ENCODE assay signal across 9 cellular contexts in genomic region chr1:200625381-200625824, GRCh38. TPM values are rescaled to one million over a fixed set of nuclear protein-coding genes. Genes with fewer than 3 reads are reported as not detected.
A peak's percentile ranks its signal among the peaks of the same experiment; 100 is the strongest.
DNase-seq lines count a peak whose midpoint lies in the region; TF ChIP-seq lines count a peak whose summit lies in the region.
"Had no signal": no experiment of that assay in that cellular context is flagged by ENCODE, and none has a peak within 500 bp of the region (broad histone marks: within the 10 kb centered on the region; RNA-seq: fewer than 3 reads in every experiment).

No MANE protein-coding gene starts in this region.

- H3K4me1 Mint-ChIP-seq in H9, result peaks cover 11 to 16% of the 10 kb centered on the region in 2 experiments

- no peak overlapping the region for H3K4me3 Mint-ChIP-seq in H9

- H3K4me1 ChIP-seq in SJCRH30, result no peaks in the 10 kb centered on the region
- H3K4me1 ChIP-seq in H9 (ENCODE audit: insufficient read depth, low read length), result peaks cover 6% of the 10 kb centered on the region

- DNase-seq in ELR (ENCODE audit: low read depth) (peak; percentile 56), GM20000 (ENCODE audit: low spot score) (peak; percentile 57), RPMI7951 (ENCODE audit: low read depth) (peak; percentile 54), fibroblast of the aortic adventitia (ENCODE audit: low read depth) (peak; percentile 65), posterior cingulate gyrus (no peak), SJCRH30 (no peak), cerebellum (ENCODE audit: low spot score) (no peak), H9 (no peak)
- DNase-seq: NCI-H526 treated with DMSO at 0.1 percent for 48 hours had no signal

- H3K27ac Mint-ChIP-seq in H9, result peak overlapping the region in 1 of 3 experiments; percentile 40; a peak in 1 of 7 replicates

- H3K27me3 Mint-ChIP-seq in H9 (ENCODE audit: low read depth), result no peaks in the 10 kb centered on the region; the same call in 1 of the 2 replicates

- no peaks in the 10 kb centered on the region for H3K79me1 ChIP-seq in H9 (ENCODE audit: insufficient read depth, low read depth, low read length, poor library complexity, severe bottlenecking)

- no peak overlapping the region for H3T11ph ChIP-seq in H9 (ENCODE audit: low read length)

- no peak overlapping the region for H3K9ac ChIP-seq in H9 (ENCODE audit: extremely low read depth, insufficient read length, low read length)

- H4K91ac ChIP-seq in H9 (ENCODE audit: insufficient read length, low read depth, low read length), result no peak overlapping the region

- no peak overlapping the region for H2BK12ac ChIP-seq in H9 (ENCODE audit: insufficient read length, low read depth, low read length)

- H4K8ac ChIP-seq in H9 (replicated peaks; ENCODE audit: insufficient read length, low read depth, low read length), result no peak overlapping the region

- H2BK120ac ChIP-seq in H9 (ENCODE audit: low read depth, low read length, poor library complexity, severe bottlenecking), result no peak overlapping the region

- no peak overlapping the region for H2BK5ac ChIP-seq in H9 (ENCODE audit: insufficient read length, low read length)

- H3K4ac ChIP-seq in H9 (ENCODE audit: low read depth, low read length), result no peak overlapping the region

- no peak overlapping the region for H2BK15ac ChIP-seq in H9 (ENCODE audit: low read depth, low read length)

- no peak overlapping the region for H4K5ac ChIP-seq in H9 (ENCODE audit: insufficient read length, low read depth, low read length)

- no peaks in the 10 kb centered on the region for H3K9me3 Mint-ChIP-seq in H9

- H3K36me3 Mint-ChIP-seq in H9 (ENCODE audit: insufficient read depth in 1 of 3, low read depth in 3 of 3), result no peaks in the 10 kb centered on the region

- no peaks in the 10 kb centered on the region for H4K20me1 ChIP-seq in H9 (ENCODE audit: control insufficient read depth, insufficient read depth, insufficient read length)

- H2AFZ ChIP-seq in H9 (ENCODE audit: low read length), result no peak overlapping the region

- no peaks in the 10 kb centered on the region for H3K23me2 ChIP-seq in H9 (ENCODE audit: insufficient read length, low read depth, low read length, poor library complexity, severe bottlenecking)

- H3K4me2 ChIP-seq in H9 (ENCODE audit: insufficient read depth, insufficient read length, low read length), result no peak overlapping the region

- H3K36me3 ChIP-seq in SJCRH30, result no peaks in the 10 kb centered on the region

- H3K23ac ChIP-seq in H9 (ENCODE audit: insufficient read length, low read depth, low read length), result no peak overlapping the region

- H3K4me3 ChIP-seq in fibroblast of the aortic adventitia (ENCODE audit: low read depth, low read length), result no peak overlapping the region
- H3K4me3 ChIP-seq in SJCRH30, result no peak overlapping the region

- H2BK20ac ChIP-seq in H9 (ENCODE audit: low read depth, low read length, poor library complexity, severe bottlenecking), result no peak overlapping the region

- H2AK5ac ChIP-seq in H9 (ENCODE audit: insufficient read length, low read length), result no peak overlapping the region

- no CpG with 5 or more reads among the region's 1 CpG for WGBS in H9 (ENCODE audit: extremely low coverage, insufficient read length, low lambda C conversion rate)

- no peaks in the 10 kb centered on the region for H3K27me3 ChIP-seq in SJCRH30
- no peaks in the 10 kb centered on the region for H3K27me3 ChIP-seq in H9 (ENCODE audit: insufficient read depth, low read length)

- H3K79me2 ChIP-seq in H9 (ENCODE audit: insufficient read depth, low read length), result no peaks in the 10 kb centered on the region

- H3K18ac ChIP-seq in H9 (ENCODE audit: insufficient read length, low read depth, low read length), result no peak overlapping the region

- H3K9me3 ChIP-seq in SJCRH30 (replicated peaks) (no peaks in the 10 kb centered on the region), H9 (ENCODE audit: control insufficient read depth, low read depth, low read length) (no peaks in the 10 kb centered on the region)

- intact Hi-C loops in posterior cingulate gyrus (cut with DNase I), result no loop called here

- no peak for TF ChIP-seq CTCF in GM20000 (IDR thresholded peaks at IDR 0.05; ENCODE audit: extremely low read depth, missing control alignments)
- no peak for TF ChIP-seq CTCF in fibroblast of the aortic adventitia (IDR thresholded peaks at IDR 0.05; ENCODE audit: insufficient read depth, low read length)
- TF ChIP-seq CTCF in H9 (conservative IDR thresholded peaks at IDR 0.05), result no peak

- H3K27ac ChIP-seq in SJCRH30 (no peak overlapping the region), H9 (ENCODE audit: insufficient read length, low read depth, low read length) (no peak overlapping the region)

- H3K14ac ChIP-seq in H9 (ENCODE audit: insufficient read depth, low read length), result no peak overlapping the region

- H3K56ac ChIP-seq in H9 (ENCODE audit: insufficient read length, low read depth, low read length), result no peak overlapping the region

RNA-seq across cellular contexts. Expression of gene KIF14, which starts 4.9 kb away (rescaled TPM):
- 25.4 and 28.0 TPM in 2 replicates for total RNA-seq in RPMI7951 (2014; rRNA removed; shearing (Covaris generic))
- total RNA-seq in fibroblast of the aortic adventitia (ENCODE audit: low replicate concordance), result 1.8 and 13.4 TPM in 2 replicates
- 19.0 and 21.0 TPM in 2 replicates for total RNA-seq in SJCRH30 (2014; rRNA removed; shearing (Covaris generic))
- total RNA-seq in cerebellum, result 4.8 TPM
- 17.9 and 18.2 TPM in 2 replicates for total RNA-seq in H9 (2021)

RNA-seq across cellular contexts. Expression of gene DDX59, which starts 44.3 kb away (rescaled TPM):
- total RNA-seq in RPMI7951 (2014; rRNA removed; shearing (Covaris generic)), result 15.6 and 28.5 TPM in 2 replicates
- 20.3 and 26.4 TPM in 2 replicates for total RNA-seq in fibroblast of the aortic adventitia (ENCODE audit: low replicate concordance)
- total RNA-seq in SJCRH30 (2014; rRNA removed; shearing (Covaris generic)), result 9.6 and 11.2 TPM in 2 replicates
- total RNA-seq in cerebellum, result 20.5 TPM
- total RNA-seq in H9 (2021), result 13.9 and 14.0 TPM in 2 replicates

Comparison
In these comparisons a context has a peak if more than half of its experiments do, and no peak if none do; other contexts are left out.
1. DNase-seq: peak in ELR (single experiment), GM20000 (single experiment), RPMI7951 (single experiment) and fibroblast of the aortic adventitia (single experiment); none in posterior cingulate gyrus (0 of 10), SJCRH30 (0 of 2), cerebellum (single experiment) and H9 (single experiment).